In the genomic region with DNA sequence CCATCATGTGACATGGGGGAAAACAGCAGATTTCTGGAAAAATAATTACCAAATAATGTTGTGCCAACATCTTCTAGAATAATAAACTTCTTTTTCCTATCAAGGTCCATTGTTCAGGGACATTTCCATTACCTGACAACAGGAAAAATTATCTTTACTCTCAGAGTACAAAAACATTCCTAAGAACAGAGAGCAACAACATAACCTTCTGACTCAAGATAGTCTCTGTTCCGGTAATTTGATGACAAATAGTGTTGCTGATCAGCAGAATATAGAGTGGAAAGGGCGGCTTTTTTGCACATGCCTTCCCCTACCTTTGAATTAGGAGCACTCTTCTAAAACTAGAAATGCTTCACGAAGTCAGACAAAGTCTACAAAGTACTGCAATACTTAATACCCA, we compare ENCODE assay signal across 12 cellular contexts. TPM values are rescaled to one million over a fixed set of nuclear protein-coding genes. Genes with fewer than 3 reads are reported as not detected.
A peak's percentile ranks its signal among the peaks of the same experiment; 100 is the strongest.
DNase-seq lines count a peak whose midpoint lies in the region; ATAC-seq and TF ChIP-seq lines count a peak whose summit lies in the region.
"Had no signal": no experiment of that assay in that cellular context is flagged by ENCODE, and none has a peak within 500 bp of the region (broad histone marks: within the 10 kb centered on the region; RNA-seq: fewer than 3 reads in every experiment).

No MANE protein-coding gene starts in this region.

- H3K9me3 Mint-ChIP-seq in activated naive CD4-positive, alpha-beta T cell treated with anti-CD3 and anti-CD28 coated beads, Interleukin-2, amount 10 ng/mL, durations not matched to agents 7 days and 5 days: no peaks in the 10 kb centered on the region
- H3K9me3 Mint-ChIP-seq in activated CD4-positive, alpha-beta memory T cell treated with anti-CD3 and anti-CD28 coated beads, Interleukin-2, amount 10 ng/mL, durations not matched to agents 7 days and 5 days: no peaks in the 10 kb centered on the region
- H3K9me3 Mint-ChIP-seq in stimulated activated memory B cell treated with anti-CD40 and anti-IgM and Interleukin-4, amounts not matched to agents 10 μg/mL and 1 μg/mL and 100 μg/mL, for 72 hours: no peaks in the 10 kb centered on the region

- intact Hi-C loops in lower lobe of right lung (cut with DNase I): no loop called here

- H3K27ac ChIP-seq in lower lobe of right lung: no peak overlapping the region

- peak overlapping the region; percentile 12 for H3K4me3 Mint-ChIP-seq in activated naive CD4-positive, alpha-beta T cell treated with anti-CD3 and anti-CD28 coated beads, Interleukin-2, amount 10 ng/mL, durations not matched to agents 7 days and 5 days
- peak overlapping the region; percentile 2 for H3K4me3 Mint-ChIP-seq in activated CD4-positive, alpha-beta memory T cell treated with anti-CD3 and anti-CD28 coated beads, Interleukin-2, amount 10 ng/mL, durations not matched to agents 7 days and 5 days
- no peak overlapping the region for H3K4me3 Mint-ChIP-seq in stimulated activated memory B cell treated with anti-CD40 and anti-IgM and Interleukin-4, amounts not matched to agents 10 μg/mL and 1 μg/mL and 100 μg/mL, for 72 hours

- H3K36me3 Mint-ChIP-seq in activated naive CD4-positive, alpha-beta T cell treated with anti-CD3 and anti-CD28 coated beads, Interleukin-2, amount 10 ng/mL, durations not matched to agents 7 days and 5 days: peaks cover 26% of the 10 kb centered on the region
- peaks cover 26% of the 10 kb centered on the region for H3K36me3 Mint-ChIP-seq in activated CD4-positive, alpha-beta memory T cell treated with anti-CD3 and anti-CD28 coated beads, Interleukin-2, amount 10 ng/mL, durations not matched to agents 7 days and 5 days (ENCODE audit: low read depth)
- H3K36me3 Mint-ChIP-seq in stimulated activated memory B cell treated with anti-CD40 and anti-IgM and Interleukin-4, amounts not matched to agents 10 μg/mL and 1 μg/mL and 100 μg/mL, for 72 hours: peaks cover 13% of the 10 kb centered on the region

- no peaks in the 10 kb centered on the region for H3K36me3 ChIP-seq in lower lobe of right lung

- ATAC-seq in stimulated activated memory B cell treated with anti-CD40 and anti-IgM and Interleukin-4, amounts not matched to agents 10 μg/mL and 1 μg/mL and 100 μg/mL, for 72 hours: no peak
- ATAC-seq in lower lobe of right lung (no peak), HG03457 (IDR thresholded peaks at IDR 0.05; ENCODE audit: unreplicated experiment) (no peak)

- H3K27me3 Mint-ChIP-seq in activated naive CD4-positive, alpha-beta T cell treated with anti-CD3 and anti-CD28 coated beads, Interleukin-2, amount 10 ng/mL, durations not matched to agents 7 days and 5 days: no peaks in the 10 kb centered on the region
- no peaks in the 10 kb centered on the region for H3K27me3 Mint-ChIP-seq in activated CD4-positive, alpha-beta memory T cell treated with anti-CD3 and anti-CD28 coated beads, Interleukin-2, amount 10 ng/mL, durations not matched to agents 7 days and 5 days
- H3K27me3 Mint-ChIP-seq in stimulated activated memory B cell treated with anti-CD40 and anti-IgM and Interleukin-4, amounts not matched to agents 10 μg/mL and 1 μg/mL and 100 μg/mL, for 72 hours: no peaks in the 10 kb centered on the region

- DNase-seq in activated naive CD4-positive, alpha-beta T cell treated with anti-CD3 and anti-CD28 coated beads, Interleukin-2, amount 10 ng/mL, durations not matched to agents 7 days and 5 days: peak; percentile 18
- no peak for DNase-seq in activated naive CD4-positive, alpha-beta T cell treated with anti-CD3 and anti-CD28 coated beads, Interleukin-2, amount 50 U/mL, for 16 hours
- DNase-seq in activated CD4-positive, alpha-beta memory T cell treated with anti-CD3 and anti-CD28 coated beads, Interleukin-2, amount 10 ng/mL, durations not matched to agents 7 days and 5 days: no peak
- DNase-seq in fibroblast of pulmonary artery (ENCODE audit: low read depth) (peak; percentile 42), lower lobe of right lung (no peak), amygdala (lab: John Stamatoyannopoulos, UW) (no peak)
- DNase-seq: DMS79; hippocampal formation; NCI-H2171; stimulated activated CD8-positive, alpha-beta memory T cell treated with anti-CD3 and anti-CD28 coated beads, Interleukin-4, amount 100 ng/mL, for 48 hours had no signal

- no peaks in the 10 kb centered on the region for H3K9me3 ChIP-seq in lower lobe of right lung

- H3K27me3 ChIP-seq in lower lobe of right lung (ENCODE audit: low read depth): no peaks in the 10 kb centered on the region

- TF ChIP-seq CTCF in fibroblast of pulmonary artery (IDR thresholded peaks at IDR 0.05; ENCODE audit: low read length, missing control alignments) (no peak), lower lobe of right lung (IDR thresholded peaks at IDR 0.05) (no peak)

- H3K27ac Mint-ChIP-seq in activated naive CD4-positive, alpha-beta T cell treated with anti-CD3 and anti-CD28 coated beads, Interleukin-2, amount 10 ng/mL, durations not matched to agents 7 days and 5 days: peak overlapping the region; percentile 84
- H3K27ac Mint-ChIP-seq in activated CD4-positive, alpha-beta memory T cell treated with anti-CD3 and anti-CD28 coated beads, Interleukin-2, amount 10 ng/mL, durations not matched to agents 7 days and 5 days: peak overlapping the region; percentile 79
- peak overlapping the region; percentile 33 for H3K27ac Mint-ChIP-seq in stimulated activated memory B cell treated with anti-CD40 and anti-IgM and Interleukin-4, amounts not matched to agents 10 μg/mL and 1 μg/mL and 100 μg/mL, for 72 hours

- POLR2A ChIA-PET in activated CD4-positive, alpha-beta memory T cell treated with anti-CD3 and anti-CD28 coated beads, Interleukin-2, amount 10 ng/mL, durations not matched to agents 7 days and 5 days (lab: Charles Lee): interaction anchor here (1.4 to 31.8 kb wide), 3 partner anchors 14 to 36 kb away, joined by 3 to 861 read pairs (median 73); a partner anchor contains a TSS

- CTCF ChIA-PET in activated naive CD4-positive, alpha-beta T cell treated with anti-CD3 and anti-CD28 coated beads, Interleukin-2, amount 10 ng/mL, durations not matched to agents 7 days and 5 days (lab: Charles Lee): interaction anchor here (1.2 to 2.3 kb wide), 2 partner anchors 9 to 12 kb away, joined by 3 to 6 read pairs; no protein-coding TSS in a partner anchor
- CTCF ChIA-PET in activated CD4-positive, alpha-beta memory T cell treated with anti-CD3 and anti-CD28 coated beads, Interleukin-2, amount 10 ng/mL, durations not matched to agents 7 days and 5 days (lab: Charles Lee): no interaction called here

- H3K4me3 ChIP-seq in fibroblast of pulmonary artery (replicated peaks; ENCODE audit: low read depth, low read length): no peak overlapping the region
- H3K4me3 ChIP-seq in lower lobe of right lung: no peak overlapping the region

- H3K4me1 Mint-ChIP-seq in activated naive CD4-positive, alpha-beta T cell treated with anti-CD3 and anti-CD28 coated beads, Interleukin-2, amount 10 ng/mL, durations not matched to agents 7 days and 5 days: peaks cover 79% of the 10 kb centered on the region
- peaks cover 77% of the 10 kb centered on the region for H3K4me1 Mint-ChIP-seq in activated CD4-positive, alpha-beta memory T cell treated with anti-CD3 and anti-CD28 coated beads, Interleukin-2, amount 10 ng/mL, durations not matched to agents 7 days and 5 days
- H3K4me1 Mint-ChIP-seq in stimulated activated memory B cell treated with anti-CD40 and anti-IgM and Interleukin-4, amounts not matched to agents 10 μg/mL and 1 μg/mL and 100 μg/mL, for 72 hours: peaks cover 57% of the 10 kb centered on the region

- H3K4me1 ChIP-seq in lower lobe of right lung: peaks cover 77% of the 10 kb centered on the region

RNA-seq across cellular contexts. Expression of a gene that starts 20.1 kb away (rescaled TPM):
- total RNA-seq in activated CD4-positive, alpha-beta memory T cell treated with anti-CD3 and anti-CD28 coated beads, Interleukin-2, amount 10 ng/mL, durations not matched to agents 7 days and 5 days: 100 to 1,000 TPM; 288 to 309 TPM
- total RNA-seq in lower lobe of right lung: 110 TPM

Comparison
In these comparisons a context has a peak if more than half of its experiments do, and no peak if none do; other contexts are left out.
1. DNase-seq: peak in activated naive CD4-positive, alpha-beta T cell treated with anti-CD3 and anti-CD28 coated beads, Interleukin-2, amount 10 ng/mL, durations not matched to agents 7 days and 5 days (single experiment) and fibroblast of pulmonary artery (single experiment); none in activated naive CD4-positive, alpha-beta T cell treated with anti-CD3 and anti-CD28 coated beads, Interleukin-2, amount 50 U/mL, for 16 hours (single experiment), activated CD4-positive, alpha-beta memory T cell treated with anti-CD3 and anti-CD28 coated beads, Interleukin-2, amount 10 ng/mL, durations not matched to agents 7 days and 5 days (single experiment), lower lobe of right lung (single experiment) and amygdala (0 of 56).
2. H3K27ac Mint-ChIP-seq: peak in every context shown above with its lines; median percentile 84 in activated naive CD4-positive, alpha-beta T cell treated with anti-CD3 and anti-CD28 coated beads, Interleukin-2, amount 10 ng/mL, durations not matched to agents 7 days and 5 days; 79 in activated CD4-positive, alpha-beta memory T cell treated with anti-CD3 and anti-CD28 coated beads, Interleukin-2, amount 10 ng/mL, durations not matched to agents 7 days and 5 days; 33 in stimulated activated memory B cell treated with anti-CD40 and anti-IgM and Interleukin-4, amounts not matched to agents 10 μg/mL and 1 μg/mL and 100 μg/mL, for 72 hours.